In the genomic region with DNA sequence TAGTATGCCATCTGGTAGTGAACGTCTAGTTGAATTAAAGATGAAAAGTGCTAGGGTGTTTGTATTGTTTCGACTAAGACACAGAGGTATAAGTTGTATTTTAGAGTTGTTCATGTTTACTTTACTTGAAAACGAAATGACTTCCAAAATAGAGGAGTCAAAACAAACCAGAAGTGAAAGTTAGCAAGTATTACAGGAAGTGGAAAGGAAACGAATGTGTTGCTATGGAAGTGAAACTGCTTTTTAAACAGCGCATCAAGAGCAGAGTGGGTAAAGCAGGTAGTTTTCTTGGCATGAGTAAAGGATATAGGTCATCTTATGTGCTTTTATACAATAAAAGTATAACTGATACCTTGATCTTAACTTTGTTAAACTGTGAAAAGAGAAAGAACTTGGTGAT, we compare ENCODE assay signal across 1 cellular context.
TF ChIP-seq lines count a peak whose summit lies in the region.

No MANE protein-coding gene starts in this region.

TF ChIP-seq in GM12878, 131 proteins besides CTCF, POLR2A, EP300 and RAD21 (continued from another document):
- no peak for TF ChIP-seq ZNF592 (IDR thresholded peaks at IDR 0.05)
- no peak for TF ChIP-seq SMARCA5 (IDR thresholded peaks at IDR 0.05)
- 0 out of 2 replicates have a peak, but pooled peaks have one; percentile 36 for TF ChIP-seq JUNB (IDR thresholded peaks at IDR 0.05)
- TF ChIP-seq HCFC1 (IDR thresholded peaks at IDR 0.05; ENCODE audit: low read length): no peak
- TF ChIP-seq ELK1 (IDR thresholded peaks at IDR 0.05; ENCODE audit: low read depth, low read length): no peak
- TF ChIP-seq, protein P1, sequence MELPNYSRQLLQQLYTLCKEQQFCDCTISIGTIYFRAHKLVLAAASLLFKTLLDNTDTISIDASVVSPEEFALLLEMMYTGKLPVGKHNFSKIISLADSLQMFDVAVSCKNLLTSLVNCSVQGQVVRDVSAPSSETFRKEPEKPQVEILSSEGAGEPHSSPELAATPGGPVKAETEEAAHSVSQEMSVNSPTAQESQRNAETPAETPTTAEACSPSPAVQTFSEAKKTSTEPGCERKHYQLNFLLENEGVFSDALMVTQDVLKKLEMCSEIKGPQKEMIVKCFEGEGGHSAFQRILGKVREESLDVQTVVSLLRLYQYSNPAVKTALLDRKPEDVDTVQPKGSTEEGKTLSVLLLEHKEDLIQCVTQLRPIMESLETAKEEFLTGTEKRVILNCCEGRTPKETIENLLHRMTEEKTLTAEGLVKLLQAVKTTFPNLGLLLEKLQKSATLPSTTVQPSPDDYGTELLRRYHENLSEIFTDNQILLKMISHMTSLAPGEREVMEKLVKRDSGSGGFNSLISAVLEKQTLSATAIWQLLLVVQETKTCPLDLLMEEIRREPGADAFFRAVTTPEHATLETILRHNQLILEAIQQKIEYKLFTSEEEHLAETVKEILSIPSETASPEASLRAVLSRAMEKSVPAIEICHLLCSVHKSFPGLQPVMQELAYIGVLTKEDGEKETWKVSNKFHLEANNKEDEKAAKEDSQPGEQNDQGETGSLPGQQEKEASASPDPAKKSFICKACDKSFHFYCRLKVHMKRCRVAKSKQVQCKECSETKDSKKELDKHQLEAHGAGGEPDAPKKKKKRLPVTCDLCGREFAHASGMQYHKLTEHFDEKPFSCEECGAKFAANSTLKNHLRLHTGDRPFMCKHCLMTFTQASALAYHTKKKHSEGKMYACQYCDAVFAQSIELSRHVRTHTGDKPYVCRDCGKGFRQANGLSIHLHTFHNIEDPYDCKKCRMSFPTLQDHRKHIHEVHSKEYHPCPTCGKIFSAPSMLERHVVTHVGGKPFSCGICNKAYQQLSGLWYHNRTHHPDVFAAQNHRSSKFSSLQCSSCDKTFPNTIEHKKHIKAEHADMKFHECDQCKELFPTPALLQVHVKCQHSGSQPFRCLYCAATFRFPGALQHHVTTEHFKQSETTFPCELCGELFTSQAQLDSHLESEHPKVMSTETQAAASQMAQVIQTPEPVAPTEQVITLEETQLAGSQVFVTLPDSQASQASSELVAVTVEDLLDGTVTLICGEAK (IDR thresholded peaks at IDR 0.05; ENCODE audit: borderline replicate concordance): no peak
- TF ChIP-seq MTA2 (IDR thresholded peaks at IDR 0.05; ENCODE audit: low read depth): no peak
- TF ChIP-seq IKZF1 (conservative IDR thresholded peaks at IDR 0.05): peak; percentile 21; the same call in 1 of the 2 replicates
- no peak for TF ChIP-seq CHD2 (IDR thresholded peaks at IDR 0.05; ENCODE audit: borderline replicate concordance, low read depth, low read length)
- TF ChIP-seq ETV6 (conservative IDR thresholded peaks at IDR 0.05 in 1 of 2, IDR thresholded peaks at IDR 0.05 in 1 of 2; ENCODE audit: borderline replicate concordance in 1 of 2, low read depth in 1 of 2): peak in 1 of 2 experiments; percentile 96; a peak in 2 of 4 replicates
